Comparison of ENCODE assay signal across 1 cellular context in the genomic region with DNA sequence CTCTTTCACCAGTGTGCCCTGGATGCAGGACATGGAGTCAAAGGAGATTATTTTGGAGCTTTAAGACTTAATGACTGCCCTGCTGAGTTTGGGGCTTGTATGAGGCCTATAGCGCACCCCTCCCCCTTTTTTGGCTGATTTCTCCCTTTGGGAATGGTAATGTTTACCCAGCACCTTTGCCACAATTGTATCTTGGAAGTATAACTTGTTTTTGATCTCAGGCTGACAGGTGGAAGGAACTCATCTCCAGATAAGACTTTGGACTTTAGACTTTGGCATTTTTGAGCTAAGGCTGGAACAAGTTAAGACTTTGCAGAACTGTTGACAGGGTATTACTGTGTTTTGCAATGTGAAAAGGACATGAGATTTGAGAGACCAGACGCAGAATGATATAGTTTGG.
TF ChIP-seq lines count a peak whose summit lies in the region.

No MANE protein-coding gene starts in this region.

TF ChIP-seq in HepG2, 621 proteins besides CTCF, POLR2A, EP300 and RAD21 (continued from another document):
- TF ChIP-seq, protein P1, sequence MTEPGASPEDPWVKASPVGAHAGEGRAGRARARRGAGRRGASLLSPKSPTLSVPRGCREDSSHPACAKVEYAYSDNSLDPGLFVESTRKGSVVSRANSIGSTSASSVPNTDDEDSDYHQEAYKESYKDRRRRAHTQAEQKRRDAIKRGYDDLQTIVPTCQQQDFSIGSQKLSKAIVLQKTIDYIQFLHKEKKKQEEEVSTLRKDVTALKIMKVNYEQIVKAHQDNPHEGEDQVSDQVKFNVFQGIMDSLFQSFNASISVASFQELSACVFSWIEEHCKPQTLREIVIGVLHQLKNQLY (CRISPR knock-in tag; IDR thresholded peaks at IDR 0.05): no peak
- TF ChIP-seq GLI4 (CRISPR knock-in tag; IDR thresholded peaks at IDR 0.05; ENCODE audit: borderline replicate concordance): no peak
- TF ChIP-seq ZNF589 (CRISPR knock-in tag; conservative IDR thresholded peaks at IDR 0.05): no peak
